In genomic region chr6:135577059-135577538, GRCh38 we compare ENCODE assay signal across 8 cellular contexts.
DNase-seq lines count a peak whose midpoint lies in the region; ATAC-seq and TF ChIP-seq lines count a peak whose summit lies in the region.

No MANE protein-coding gene starts in this region.

- H3K27ac Mint-ChIP-seq in activated CD8-positive, alpha-beta memory T cell treated with anti-CD3 and anti-CD28 coated beads, Interleukin-2, amount 10 ng/mL, durations not matched to agents 7 days and 5 days = peak overlapping the region; percentile 75
- H3K27ac Mint-ChIP-seq in endothelial cell (ENCODE audit: unreplicated experiment) = no peak overlapping the region

- peak; percentile 61 for ATAC-seq in activated CD8-positive, alpha-beta memory T cell treated with anti-CD3 and anti-CD28 coated beads, Interleukin-2, amount 10 ng/mL, durations not matched to agents 7 days and 5 days
- ATAC-seq in HG02759 (IDR thresholded peaks at IDR 0.05; ENCODE audit: unreplicated experiment) = peak; percentile 94
- peak; percentile 97 for ATAC-seq in stimulated activated naive CD8-positive, alpha-beta T cell treated with anti-CD3 and anti-CD28 coated beads, Interleukin-15, Interleukin-2, amounts not matched to agents 100 U/mL and 50 U/mL, for 24 hours

- no peak for TF ChIP-seq CTCF in endothelial cell (IDR thresholded peaks at IDR 0.05; ENCODE audit: unreplicated experiment)

- H3K4me3 Mint-ChIP-seq in activated CD8-positive, alpha-beta memory T cell treated with anti-CD3 and anti-CD28 coated beads, Interleukin-2, amount 10 ng/mL, durations not matched to agents 7 days and 5 days = no peak overlapping the region
- H3K4me3 Mint-ChIP-seq in endothelial cell (ENCODE audit: unreplicated experiment) = no peak overlapping the region

- CTCF ChIA-PET in activated CD8-positive, alpha-beta memory T cell treated with anti-CD3 and anti-CD28 coated beads, Interleukin-2, amount 10 ng/mL, durations not matched to agents 7 days and 5 days (lab: Charles Lee) = no interaction called here

- no peaks in the 10 kb centered on the region for H3K27me3 Mint-ChIP-seq in activated CD8-positive, alpha-beta memory T cell treated with anti-CD3 and anti-CD28 coated beads, Interleukin-2, amount 10 ng/mL, durations not matched to agents 7 days and 5 days
- H3K27me3 Mint-ChIP-seq in endothelial cell (ENCODE audit: unreplicated experiment) = no peaks in the 10 kb centered on the region

- H3K9me3 Mint-ChIP-seq in activated CD8-positive, alpha-beta memory T cell treated with anti-CD3 and anti-CD28 coated beads, Interleukin-2, amount 10 ng/mL, durations not matched to agents 7 days and 5 days (ENCODE audit: low read depth) = peaks cover 2% of the 10 kb centered on the region
- H3K9me3 Mint-ChIP-seq in endothelial cell (ENCODE audit: unreplicated experiment) = no peaks in the 10 kb centered on the region

- peaks cover 32% of the 10 kb centered on the region for H3K36me3 Mint-ChIP-seq in activated CD8-positive, alpha-beta memory T cell treated with anti-CD3 and anti-CD28 coated beads, Interleukin-2, amount 10 ng/mL, durations not matched to agents 7 days and 5 days
- H3K36me3 Mint-ChIP-seq in endothelial cell (ENCODE audit: low read depth, unreplicated experiment) = no peaks in the 10 kb centered on the region

- no peak for DNase-seq in activated CD8-positive, alpha-beta memory T cell treated with anti-CD3 and anti-CD28 coated beads, Interleukin-2, amount 10 ng/mL, durations not matched to agents 7 days and 5 days
- DNase-seq in activated CD8-positive, alpha-beta memory T cell treated with anti-CD3 and anti-CD28 coated beads for 24 hours = no peak
- DNase-seq in NAMALWA (ENCODE audit: low spot score) (peak; percentile 44), endothelial cell (ENCODE audit: low spot score) (no peak), NCI-H1417 treated with DMSO at 0.1 percent for 48 hours (lab: John Stamatoyannopoulos, UW) (no peak), glomerular visceral epithelial cell (ENCODE audit: extremely low spot score) (no peak)
- no peak for DNase-seq in stimulated activated naive CD8-positive, alpha-beta T cell treated with anti-CD3 and anti-CD28 coated beads, Interleukin-15, Interleukin-2, amounts not matched to agents 100 U/mL and 50 U/mL, for 24 hours

- peaks cover 16% of the 10 kb centered on the region for H3K4me1 Mint-ChIP-seq in activated CD8-positive, alpha-beta memory T cell treated with anti-CD3 and anti-CD28 coated beads, Interleukin-2, amount 10 ng/mL, durations not matched to agents 7 days and 5 days
- no peaks in the 10 kb centered on the region for H3K4me1 Mint-ChIP-seq in endothelial cell (ENCODE audit: unreplicated experiment)
